Comparison of ENCODE assay signal across 9 cellular contexts in genomic region chr6:56840467-56841371, GRCh38.
DNase-seq lines count a peak whose midpoint lies in the region; ATAC-seq and FAIRE-seq lines count a peak whose summit lies in the region.
"Had no signal": no experiment of that assay in that cellular context is flagged by ENCODE, and none has a peak within 500 bp of the region (broad histone marks: within the 10 kb centered on the region; RNA-seq: fewer than 3 reads in every experiment).

No MANE protein-coding gene starts in this region.

- no peaks in the 10 kb centered on the region for H3K36me3 ChIP-seq in iPS-18a (ENCODE audit: control insufficient read depth, low read depth, low read length)

- peaks cover 48 to 56% of the 10 kb centered on the region in 2 donors for H3K27me3 Mint-ChIP-seq in effector memory CD8-positive, alpha-beta T cell

- H3K9me3 ChIP-seq in iPS-18a (ENCODE audit: control insufficient read depth, low read depth, low read length): no peaks in the 10 kb centered on the region

- no peak for ATAC-seq in effector memory CD8-positive, alpha-beta T cell (replicated peaks)
- ATAC-seq in GM21447 (IDR thresholded peaks at IDR 0.05; ENCODE audit: unreplicated experiment) (no peak), GM19463 (IDR thresholded peaks at IDR 0.05; ENCODE audit: unreplicated experiment) (no peak)

- H3K36me3 Mint-ChIP-seq in effector memory CD8-positive, alpha-beta T cell (ENCODE audit: insufficient read depth): no peaks in the 10 kb centered on the region

- H3K4me3 ChIP-seq in iPS-18a (ENCODE audit: low read length): peak overlapping the region; percentile 98

- no peaks in the 10 kb centered on the region for H3K27me3 ChIP-seq in iPS-18a (ENCODE audit: control insufficient read depth, insufficient read depth, low read length)

- DNase-seq in NCI-H510A treated with DMSO at 0.1 percent for 48 hours (lab: John Stamatoyannopoulos, UW) (peak; percentile 46), NCI-H510A (lab: John Stamatoyannopoulos, UW) (no peak), amniotic stem cell (lab: John Stamatoyannopoulos, UW) (peak; percentile 26), urothelium cell line (ENCODE audit: low spot score) (peak; percentile 49)
- DNase-seq in effector memory CD8-positive, alpha-beta T cell: no peak

- peaks cover 0 to 4% of the 10 kb centered on the region in 2 donors for H3K9me3 Mint-ChIP-seq in effector memory CD8-positive, alpha-beta T cell
- H3K9me3 Mint-ChIP-seq: T-helper 1 cell treated with Interleukin-12 subunit alpha and Interleukin-12 subunit beta and Interleukin-4 antibody, amounts not matched to agents 30 μg/mL and 1 μg/mL, for 36 hours had no signal

- peaks cover 0 to 5% of the 10 kb centered on the region in 2 donors for H3K4me1 Mint-ChIP-seq in effector memory CD8-positive, alpha-beta T cell (ENCODE audit: low read depth in 2 of 2)

- no peak overlapping the region for H3K4me3 Mint-ChIP-seq in effector memory CD8-positive, alpha-beta T cell
- H3K4me3 Mint-ChIP-seq: T-helper 1 cell treated with Interleukin-12 subunit alpha and Interleukin-12 subunit beta and Interleukin-4 antibody, amounts not matched to agents 30 μg/mL and 1 μg/mL, for 36 hours had no signal

- peaks cover 46% of the 10 kb centered on the region for H3K4me1 ChIP-seq in iPS-18a (ENCODE audit: control insufficient read depth, low read depth, low read length)

- H3K27ac Mint-ChIP-seq in effector memory CD8-positive, alpha-beta T cell: no peak overlapping the region
- H3K27ac Mint-ChIP-seq: T-helper 1 cell treated with Interleukin-12 subunit alpha and Interleukin-12 subunit beta and Interleukin-4 antibody, amounts not matched to agents 30 μg/mL and 1 μg/mL, for 36 hours had no signal

- no peak overlapping the region for H3K27ac ChIP-seq in iPS-18a (ENCODE audit: low read length)

- no peak for FAIRE-seq in urothelium cell line (lab: Jason Lieb, UNC)

- H3K9ac ChIP-seq in iPS-18a (ENCODE audit: low read length): peak overlapping the region; percentile 70

Comparison
In these comparisons a context has a peak if more than half of its experiments do, and no peak if none do; other contexts are left out.
1. DNase-seq: peak in NCI-H510A treated with DMSO at 0.1 percent for 48 hours (single experiment), amniotic stem cell (single experiment) and urothelium cell line (single experiment); none in NCI-H510A (single experiment) and effector memory CD8-positive, alpha-beta T cell (0 of 3).